9 cellular contexts compared by ENCODE assay signal in the genomic region with DNA sequence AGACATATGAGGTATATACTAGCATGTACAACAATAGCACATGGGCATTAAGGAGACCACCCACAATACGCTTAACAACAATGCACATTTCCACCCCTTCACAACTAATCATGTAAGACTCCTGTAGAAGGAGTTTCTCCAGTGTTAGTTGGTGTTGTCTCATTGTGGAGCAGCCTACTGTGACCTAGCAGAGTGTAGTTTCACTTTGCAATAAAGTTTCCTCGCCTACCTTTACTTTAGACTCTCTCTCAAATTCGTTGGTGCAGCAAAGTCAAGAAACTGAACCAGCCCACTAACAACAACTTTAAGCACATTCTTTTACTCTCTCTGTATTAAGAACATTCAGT.
DNase-seq lines count a peak whose midpoint lies in the region; ATAC-seq and TF ChIP-seq lines count a peak whose summit lies in the region.
"Had no signal": no experiment of that assay in that cellular context is flagged by ENCODE, and none has a peak within 500 bp of the region (broad histone marks: within the 10 kb centered on the region; RNA-seq: fewer than 3 reads in every experiment).

No MANE protein-coding gene starts in this region.

- no peaks in the 10 kb centered on the region for H3K9me3 ChIP-seq in naive thymus-derived CD4-positive, alpha-beta T cell (ENCODE audit: control insufficient read depth in 2 of 3, low read length in 3 of 3)
- H3K9me3 ChIP-seq in stomach: no peaks in the 10 kb centered on the region

- peaks cover 41% of the 10 kb centered on the region for H3K4me1 Mint-ChIP-seq in activated CD8-positive, alpha-beta memory T cell treated with anti-CD3 and anti-CD28 coated beads, Interleukin-2, amount 10 ng/mL, durations not matched to agents 7 days and 5 days
- peaks cover 39 to 71% (median 62%) of the 10 kb centered on the region in 7 donors for H3K4me1 Mint-ChIP-seq in naive thymus-derived CD4-positive, alpha-beta T cell

- TF ChIP-seq EP300 in stomach (IDR thresholded peaks at IDR 0.05): no peak

- CTCF ChIA-PET in activated CD8-positive, alpha-beta memory T cell treated with anti-CD3 and anti-CD28 coated beads, Interleukin-2, amount 10 ng/mL, durations not matched to agents 7 days and 5 days (lab: Charles Lee): no interaction called here
- CTCF ChIA-PET in naive thymus-derived CD4-positive, alpha-beta T cell (lab: Charles Lee): interaction anchor here (0.5 kb wide), 1 partner anchor 22 kb away, joined by 3 read pairs; no protein-coding TSS in a partner anchor

- H3K4me3 ChIP-seq in naive thymus-derived CD4-positive, alpha-beta T cell (ENCODE audit: low read length): peak overlapping the region; percentile 48
- no peak overlapping the region for H3K4me3 ChIP-seq in stomach

- ATAC-seq in activated CD8-positive, alpha-beta memory T cell treated with anti-CD3 and anti-CD28 coated beads, Interleukin-2, amount 10 ng/mL, durations not matched to agents 7 days and 5 days: peak; percentile 74
- ATAC-seq in GM21737 (IDR thresholded peaks at IDR 0.05; ENCODE audit: unreplicated experiment): peak; percentile 56
- ATAC-seq in HG03558 (IDR thresholded peaks at IDR 0.05; ENCODE audit: extremely low read depth, unreplicated experiment): peak; percentile 28
- ATAC-seq in naive thymus-derived CD4-positive, alpha-beta T cell: peak; percentile 78

- POLR2A ChIA-PET in naive thymus-derived CD4-positive, alpha-beta T cell (lab: Charles Lee): no interaction called here

- DNase-seq in activated CD8-positive, alpha-beta memory T cell treated with anti-CD3 and anti-CD28 coated beads, Interleukin-2, amount 10 ng/mL, durations not matched to agents 7 days and 5 days: peak; percentile 47
- DNase-seq in activated CD8-positive, alpha-beta memory T cell treated with anti-CD3 and anti-CD28 coated beads, Interleukin-2, amount 50 U/mL, for 48 hours: no peak
- no peak for DNase-seq in naive thymus-derived CD4-positive, alpha-beta T cell
- DNase-seq in AG08395 (ENCODE audit: low spot score) (no peak), SIG-M5 treated with dmso at 0.1 percent for 504 hours (lab: John Stamatoyannopoulos, UW; ENCODE audit: unreplicated experiment) (no peak), stomach (no peak)

- H3K27me3 Mint-ChIP-seq in activated CD8-positive, alpha-beta memory T cell treated with anti-CD3 and anti-CD28 coated beads, Interleukin-2, amount 10 ng/mL, durations not matched to agents 7 days and 5 days: peaks cover 5% of the 10 kb centered on the region
- peaks cover 0 to 27% (median 0%) of the 10 kb centered on the region in 5 donors for H3K27me3 Mint-ChIP-seq in naive thymus-derived CD4-positive, alpha-beta T cell

- H3K9me3 Mint-ChIP-seq in activated CD8-positive, alpha-beta memory T cell treated with anti-CD3 and anti-CD28 coated beads, Interleukin-2, amount 10 ng/mL, durations not matched to agents 7 days and 5 days (ENCODE audit: low read depth): peaks cover 5% of the 10 kb centered on the region
- peaks cover 0 to 5% (median 0%) of the 10 kb centered on the region in 11 donors for H3K9me3 Mint-ChIP-seq in naive thymus-derived CD4-positive, alpha-beta T cell

- peak overlapping the region; percentile 90 for H3K27ac Mint-ChIP-seq in activated CD8-positive, alpha-beta memory T cell treated with anti-CD3 and anti-CD28 coated beads, Interleukin-2, amount 10 ng/mL, durations not matched to agents 7 days and 5 days
- peak overlapping the region; percentile 9 to 96 (median 92) for H3K27ac Mint-ChIP-seq in naive thymus-derived CD4-positive, alpha-beta T cell

- 17 to 40% (median 31%) methylated on average over 3 of the region's 3 CpGs for WGBS in stomach, 5 donors

- intact Hi-C loops in naive thymus-derived CD4-positive, alpha-beta T cell (cut with micrococcal nuclease): loop anchor here (5.0 to 10.0 kb wide), 5 partner anchors 42 to 1415 kb away; a partner anchor contains a TSS
- intact Hi-C loops in stomach (cut with DNase I; ENCODE audit: low total_unique reads): no loop called here

- peaks cover 20% of the 10 kb centered on the region for H3K36me3 Mint-ChIP-seq in activated CD8-positive, alpha-beta memory T cell treated with anti-CD3 and anti-CD28 coated beads, Interleukin-2, amount 10 ng/mL, durations not matched to agents 7 days and 5 days
- peaks cover 0 to 10% (median 0%) of the 10 kb centered on the region in 5 donors for H3K36me3 Mint-ChIP-seq in naive thymus-derived CD4-positive, alpha-beta T cell

- H3K4me1 ChIP-seq in naive thymus-derived CD4-positive, alpha-beta T cell (ENCODE audit: control insufficient read depth in 2 of 2, insufficient read depth in 2 of 2, low read length in 2 of 2): peaks cover 27 to 37% of the 10 kb centered on the region in 2 donors
- no peaks in the 10 kb centered on the region for H3K4me1 ChIP-seq in stomach

- H3K4me3 Mint-ChIP-seq in activated CD8-positive, alpha-beta memory T cell treated with anti-CD3 and anti-CD28 coated beads, Interleukin-2, amount 10 ng/mL, durations not matched to agents 7 days and 5 days: peak overlapping the region; percentile 67
- peak overlapping the region; percentile 66 to 94 (median 78) for H3K4me3 Mint-ChIP-seq in naive thymus-derived CD4-positive, alpha-beta T cell

- H3K36me3 ChIP-seq in naive thymus-derived CD4-positive, alpha-beta T cell (ENCODE audit: control insufficient read depth in 2 of 3, insufficient read depth in 3 of 3, low read length in 3 of 3): no peaks in the 10 kb centered on the region
- H3K36me3 ChIP-seq in stomach: no peaks in the 10 kb centered on the region

- no peak for TF ChIP-seq POLR2A in stomach (IDR thresholded peaks at IDR 0.05)

- no peaks in the 10 kb centered on the region for H3K27me3 ChIP-seq in naive thymus-derived CD4-positive, alpha-beta T cell (ENCODE audit: control insufficient read depth in 2 of 2, insufficient read depth in 2 of 2, low read length in 2 of 2)
- no peaks in the 10 kb centered on the region for H3K27me3 ChIP-seq in stomach

- peak overlapping the region; percentile 56 for H3K27ac ChIP-seq in naive thymus-derived CD4-positive, alpha-beta T cell (ENCODE audit: low read depth, low read length)
- no peak overlapping the region for H3K27ac ChIP-seq in stomach
- H3K27ac ChIP-seq: C4-2B had no signal

- no peak for TF ChIP-seq CTCF in stomach (IDR thresholded peaks at IDR 0.05)

Comparison
In these comparisons a context has a peak if more than half of its experiments do, and no peak if none do; other contexts are left out.
1. ATAC-seq: peak in every context shown above with its lines; median percentile 78 in naive thymus-derived CD4-positive, alpha-beta T cell; 74 in activated CD8-positive, alpha-beta memory T cell treated with anti-CD3 and anti-CD28 coated beads, Interleukin-2, amount 10 ng/mL, durations not matched to agents 7 days and 5 days; 56 in GM21737; 28 in HG03558.